Comparison of ENCODE assay signal across 1 cellular context in the genomic region with DNA sequence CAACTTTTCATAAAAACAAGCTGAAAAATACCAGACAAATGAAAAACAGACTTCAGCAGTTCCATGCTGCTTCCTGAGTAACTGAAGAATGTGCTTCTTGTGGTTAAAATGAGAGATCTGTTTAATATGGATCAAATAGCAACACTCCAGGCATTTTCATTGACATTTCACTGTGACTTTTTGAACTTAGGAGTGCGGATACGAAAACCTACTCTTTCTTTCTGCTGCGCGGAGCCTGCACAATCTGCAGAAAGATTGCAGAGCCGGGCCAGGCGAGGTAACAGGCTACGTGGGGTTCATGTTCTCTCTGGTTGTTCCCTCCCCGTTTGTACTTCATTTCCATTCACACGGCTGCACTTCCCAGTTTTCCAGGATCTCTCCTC.
TF ChIP-seq lines count a peak whose summit lies in the region.

No MANE protein-coding gene starts in this region.

TF ChIP-seq in GM23338, 12 proteins besides CTCF, POLR2A, EP300 and RAD21:
- TF ChIP-seq, protein P1, sequence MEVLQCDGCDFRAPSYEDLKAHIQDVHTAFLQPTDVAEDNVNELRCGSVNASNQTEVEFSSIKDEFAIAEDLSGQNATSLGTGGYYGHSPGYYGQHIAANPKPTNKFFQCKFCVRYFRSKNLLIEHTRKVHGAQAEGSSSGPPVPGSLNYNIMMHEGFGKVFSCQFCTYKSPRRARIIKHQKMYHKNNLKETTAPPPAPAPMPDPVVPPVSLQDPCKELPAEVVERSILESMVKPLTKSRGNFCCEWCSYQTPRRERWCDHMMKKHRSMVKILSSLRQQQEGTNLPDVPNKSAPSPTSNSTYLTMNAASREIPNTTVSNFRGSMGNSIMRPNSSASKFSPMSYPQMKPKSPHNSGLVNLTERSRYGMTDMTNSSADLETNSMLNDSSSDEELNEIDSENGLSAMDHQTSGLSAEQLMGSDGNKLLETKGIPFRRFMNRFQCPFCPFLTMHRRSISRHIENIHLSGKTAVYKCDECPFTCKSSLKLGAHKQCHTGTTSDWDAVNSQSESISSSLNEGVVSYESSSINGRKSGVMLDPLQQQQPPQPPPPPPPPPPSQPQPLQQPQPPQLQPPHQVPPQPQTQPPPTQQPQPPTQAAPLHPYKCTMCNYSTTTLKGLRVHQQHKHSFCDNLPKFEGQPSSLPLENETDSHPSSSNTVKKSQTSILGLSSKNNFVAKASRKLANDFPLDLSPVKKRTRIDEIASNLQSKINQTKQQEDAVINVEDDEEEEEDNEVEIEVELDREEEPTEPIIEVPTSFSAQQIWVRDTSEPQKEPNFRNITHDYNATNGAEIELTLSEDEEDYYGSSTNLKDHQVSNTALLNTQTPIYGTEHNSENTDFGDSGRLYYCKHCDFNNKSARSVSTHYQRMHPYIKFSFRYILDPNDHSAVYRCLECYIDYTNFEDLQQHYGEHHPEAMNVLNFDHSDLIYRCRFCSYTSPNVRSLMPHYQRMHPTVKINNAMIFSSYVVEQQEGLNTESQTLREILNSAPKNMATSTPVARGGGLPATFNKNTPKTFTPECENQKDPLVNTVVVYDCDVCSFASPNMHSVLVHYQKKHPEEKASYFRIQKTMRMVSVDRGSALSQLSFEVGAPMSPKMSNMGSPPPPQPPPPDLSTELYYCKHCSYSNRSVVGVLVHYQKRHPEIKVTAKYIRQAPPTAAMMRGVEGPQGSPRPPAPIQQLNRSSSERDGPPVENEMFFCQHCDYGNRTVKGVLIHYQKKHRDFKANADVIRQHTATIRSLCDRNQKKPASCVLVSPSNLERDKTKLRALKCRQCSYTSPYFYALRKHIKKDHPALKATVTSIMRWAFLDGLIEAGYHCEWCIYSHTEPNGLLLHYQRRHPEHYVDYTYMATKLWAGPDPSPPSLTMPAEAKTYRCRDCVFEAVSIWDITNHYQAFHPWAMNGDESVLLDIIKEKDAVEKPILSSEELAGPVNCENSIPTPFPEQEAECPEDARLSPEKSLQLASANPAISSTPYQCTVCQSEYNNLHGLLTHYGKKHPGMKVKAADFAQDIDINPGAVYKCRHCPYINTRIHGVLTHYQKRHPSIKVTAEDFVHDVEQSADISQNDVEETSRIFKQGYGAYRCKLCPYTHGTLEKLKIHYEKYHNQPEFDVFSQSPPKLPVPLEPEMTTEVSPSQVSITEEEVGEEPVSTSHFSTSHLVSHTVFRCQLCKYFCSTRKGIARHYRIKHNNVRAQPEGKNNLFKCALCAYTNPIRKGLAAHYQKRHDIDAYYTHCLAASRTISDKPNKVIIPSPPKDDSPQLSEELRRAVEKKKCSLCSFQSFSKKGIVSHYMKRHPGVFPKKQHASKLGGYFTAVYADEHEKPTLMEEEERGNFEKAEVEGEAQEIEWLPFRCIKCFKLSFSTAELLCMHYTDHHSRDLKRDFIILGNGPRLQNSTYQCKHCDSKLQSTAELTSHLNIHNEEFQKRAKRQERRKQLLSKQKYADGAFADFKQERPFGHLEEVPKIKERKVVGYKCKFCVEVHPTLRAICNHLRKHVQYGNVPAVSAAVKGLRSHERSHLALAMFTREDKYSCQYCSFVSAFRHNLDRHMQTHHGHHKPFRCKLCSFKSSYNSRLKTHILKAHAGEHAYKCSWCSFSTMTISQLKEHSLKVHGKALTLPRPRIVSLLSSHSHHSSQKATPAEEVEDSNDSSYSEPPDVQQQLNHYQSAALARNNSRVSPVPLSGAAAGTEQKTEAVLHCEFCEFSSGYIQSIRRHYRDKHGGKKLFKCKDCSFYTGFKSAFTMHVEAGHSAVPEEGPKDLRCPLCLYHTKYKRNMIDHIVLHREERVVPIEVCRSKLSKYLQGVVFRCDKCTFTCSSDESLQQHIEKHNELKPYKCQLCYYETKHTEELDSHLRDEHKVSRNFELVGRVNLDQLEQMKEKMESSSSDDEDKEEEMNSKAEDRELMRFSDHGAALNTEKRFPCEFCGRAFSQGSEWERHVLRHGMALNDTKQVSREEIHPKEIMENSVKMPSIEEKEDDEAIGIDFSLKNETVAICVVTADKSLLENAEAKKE (CRISPR knock-in tag; IDR thresholded peaks at IDR 0.05), result no peak
- TF ChIP-seq EZH2 (IDR thresholded peaks at IDR 0.05; ENCODE audit: low read depth, unreplicated experiment) (no peak), ZNF331 (CRISPR knock-in tag; IDR thresholded peaks at IDR 0.05; ENCODE audit: low read depth) (no peak), CREB1 (CRISPR knock-in tag; IDR thresholded peaks at IDR 0.05; ENCODE audit: low read depth) (no peak), ZNF114 (CRISPR knock-in tag; IDR thresholded peaks at IDR 0.05) (no peak), JUNB (IDR thresholded peaks at IDR 0.05; ENCODE audit: unreplicated experiment) (no peak), NANOG (IDR thresholded peaks at IDR 0.05; ENCODE audit: borderline replicate concordance) (no peak), STAT1 (IDR thresholded peaks at IDR 0.05; ENCODE audit: unreplicated experiment) (no peak)
- TF ChIP-seq, protein P2, sequence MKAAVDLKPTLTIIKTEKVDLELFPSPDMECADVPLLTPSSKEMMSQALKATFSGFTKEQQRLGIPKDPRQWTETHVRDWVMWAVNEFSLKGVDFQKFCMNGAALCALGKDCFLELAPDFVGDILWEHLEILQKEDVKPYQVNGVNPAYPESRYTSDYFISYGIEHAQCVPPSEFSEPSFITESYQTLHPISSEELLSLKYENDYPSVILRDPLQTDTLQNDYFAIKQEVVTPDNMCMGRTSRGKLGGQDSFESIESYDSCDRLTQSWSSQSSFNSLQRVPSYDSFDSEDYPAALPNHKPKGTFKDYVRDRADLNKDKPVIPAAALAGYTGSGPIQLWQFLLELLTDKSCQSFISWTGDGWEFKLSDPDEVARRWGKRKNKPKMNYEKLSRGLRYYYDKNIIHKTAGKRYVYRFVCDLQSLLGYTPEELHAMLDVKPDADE (IDR thresholded peaks at IDR 0.05), result no peak
- TF ChIP-seq, protein P3, sequence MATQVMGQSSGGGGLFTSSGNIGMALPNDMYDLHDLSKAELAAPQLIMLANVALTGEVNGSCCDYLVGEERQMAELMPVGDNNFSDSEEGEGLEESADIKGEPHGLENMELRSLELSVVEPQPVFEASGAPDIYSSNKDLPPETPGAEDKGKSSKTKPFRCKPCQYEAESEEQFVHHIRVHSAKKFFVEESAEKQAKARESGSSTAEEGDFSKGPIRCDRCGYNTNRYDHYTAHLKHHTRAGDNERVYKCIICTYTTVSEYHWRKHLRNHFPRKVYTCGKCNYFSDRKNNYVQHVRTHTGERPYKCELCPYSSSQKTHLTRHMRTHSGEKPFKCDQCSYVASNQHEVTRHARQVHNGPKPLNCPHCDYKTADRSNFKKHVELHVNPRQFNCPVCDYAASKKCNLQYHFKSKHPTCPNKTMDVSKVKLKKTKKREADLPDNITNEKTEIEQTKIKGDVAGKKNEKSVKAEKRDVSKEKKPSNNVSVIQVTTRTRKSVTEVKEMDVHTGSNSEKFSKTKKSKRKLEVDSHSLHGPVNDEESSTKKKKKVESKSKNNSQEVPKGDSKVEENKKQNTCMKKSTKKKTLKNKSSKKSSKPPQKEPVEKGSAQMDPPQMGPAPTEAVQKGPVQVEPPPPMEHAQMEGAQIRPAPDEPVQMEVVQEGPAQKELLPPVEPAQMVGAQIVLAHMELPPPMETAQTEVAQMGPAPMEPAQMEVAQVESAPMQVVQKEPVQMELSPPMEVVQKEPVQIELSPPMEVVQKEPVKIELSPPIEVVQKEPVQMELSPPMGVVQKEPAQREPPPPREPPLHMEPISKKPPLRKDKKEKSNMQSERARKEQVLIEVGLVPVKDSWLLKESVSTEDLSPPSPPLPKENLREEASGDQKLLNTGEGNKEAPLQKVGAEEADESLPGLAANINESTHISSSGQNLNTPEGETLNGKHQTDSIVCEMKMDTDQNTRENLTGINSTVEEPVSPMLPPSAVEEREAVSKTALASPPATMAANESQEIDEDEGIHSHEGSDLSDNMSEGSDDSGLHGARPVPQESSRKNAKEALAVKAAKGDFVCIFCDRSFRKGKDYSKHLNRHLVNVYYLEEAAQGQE (IDR thresholded peaks at IDR 0.05; ENCODE audit: unreplicated experiment), result no peak
TF ChIP-seq in GM23338: peak in this region for 0.
